Comparison of ENCODE assay signal across 16 cellular contexts in the genomic region with DNA sequence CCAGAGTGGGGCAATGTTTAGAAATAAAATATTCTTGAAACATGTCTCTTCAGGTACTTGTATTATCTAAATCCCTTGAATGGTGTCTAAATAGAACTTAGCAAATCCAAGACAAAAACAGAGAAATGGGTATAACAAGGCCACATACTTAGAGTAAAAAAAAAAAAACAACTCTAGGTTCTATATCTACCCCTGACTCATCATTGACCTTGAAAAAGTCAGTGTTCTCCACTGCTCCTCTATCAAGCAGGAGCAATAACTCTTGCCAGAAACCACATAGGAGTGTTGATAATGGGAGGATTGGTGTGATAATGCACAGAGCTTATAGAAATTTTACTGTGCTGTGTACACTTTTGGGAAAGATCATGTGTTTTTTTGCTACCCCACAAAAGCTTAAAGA.
"Had no signal": no experiment of that assay in that cellular context is flagged by ENCODE, and none has a peak within 500 bp of the region (broad histone marks: within the 10 kb centered on the region; RNA-seq: fewer than 3 reads in every experiment).

No MANE protein-coding gene starts in this region.

- H3K27me3 ChIP-seq: body of pancreas, hepatocyte, right atrium auricular region, spleen had no signal

- DNase-seq: activated CD4-positive, alpha-beta T cell treated with anti-CD3 and anti-CD28 coated beads for 4 hours; activated CD8-positive, alpha-beta memory T cell treated with anti-CD3 and anti-CD28 coated beads, Interleukin-2, amount 50 U/mL, for 48 hours; activated CD8-positive, alpha-beta T cell treated with anti-CD3 and anti-CD28 coated beads, Interleukin-2, amount 10 ng/mL, durations not matched to agents 7 days and 5 days; activated naive CD4-positive, alpha-beta T cell treated with anti-CD3 and anti-CD28 coated beads for 36 hours; body of pancreas; cerebellar nuclear complex; spleen; stimulated activated CD4-positive, alpha-beta T cell treated with anti-CD3 and anti-CD28 coated beads, Interleukin-1b, Interleukin-23, amount 100 ng/mL, for 48 hours; stimulated activated naive CD4-positive, alpha-beta T cell; substantia nigra; T-helper 1 cell; trophoblast cell had no signal

- H3K4me3 Mint-ChIP-seq: activated CD8-positive, alpha-beta T cell treated with anti-CD3 and anti-CD28 coated beads, Interleukin-2, amount 10 ng/mL, durations not matched to agents 7 days and 5 days; activated naive CD4-positive, alpha-beta T cell treated with anti-CD3 and anti-CD28 coated beads for 36 hours; activated T-helper 1 cell treated with anti-CD3 and anti-CD28 coated beads, Interleukin-12 subunit alpha, Interleukin-12 subunit beta, Interleukin-2, Interleukin-4 antibody, amounts not matched to agents 30 ng/mL and 10 ng/mL and 1 ng/mL, durations not matched to agents 14 hours and 24 hours and 36 hours; mesothelial cell of epicardium had no signal

- H3K36me3 Mint-ChIP-seq: mesothelial cell of epicardium had no signal

- H2AFZ ChIP-seq: hepatocyte had no signal

- ATAC-seq: activated CD8-positive, alpha-beta T cell treated with anti-CD3 and anti-CD28 coated beads, Interleukin-2, amount 10 ng/mL, durations not matched to agents 7 days and 5 days; body of pancreas had no signal

- H3K9me3 Mint-ChIP-seq: activated T-helper 1 cell treated with anti-CD3 and anti-CD28 coated beads, Interleukin-12 subunit alpha, Interleukin-12 subunit beta, Interleukin-2, Interleukin-4 antibody, amounts not matched to agents 30 ng/mL and 10 ng/mL and 1 ng/mL, durations not matched to agents 14 hours and 24 hours and 36 hours; mesothelial cell of epicardium had no signal

- H3K79me2 ChIP-seq: hepatocyte had no signal

- H3K9me3 ChIP-seq: body of pancreas, right atrium auricular region, spleen had no signal

- H3K4me3 ChIP-seq: body of pancreas, hepatocyte, right atrium auricular region, spleen had no signal

- H3K4me1 ChIP-seq: body of pancreas, right atrium auricular region, spleen had no signal

- H3K27ac ChIP-seq: body of pancreas, hepatocyte, right atrium auricular region, spleen had no signal

- H3K36me3 ChIP-seq: right atrium auricular region, spleen had no signal

- H3K4me2 ChIP-seq: hepatocyte had no signal

- H3K27ac Mint-ChIP-seq: activated CD8-positive, alpha-beta T cell treated with anti-CD3 and anti-CD28 coated beads, Interleukin-2, amount 10 ng/mL, durations not matched to agents 7 days and 5 days; activated naive CD4-positive, alpha-beta T cell treated with anti-CD3 and anti-CD28 coated beads for 36 hours; activated T-helper 1 cell treated with anti-CD3 and anti-CD28 coated beads, Interleukin-12 subunit alpha, Interleukin-12 subunit beta, Interleukin-2, Interleukin-4 antibody, amounts not matched to agents 30 ng/mL and 10 ng/mL and 1 ng/mL, durations not matched to agents 14 hours and 24 hours and 36 hours; mesothelial cell of epicardium had no signal
